In the genomic region with DNA sequence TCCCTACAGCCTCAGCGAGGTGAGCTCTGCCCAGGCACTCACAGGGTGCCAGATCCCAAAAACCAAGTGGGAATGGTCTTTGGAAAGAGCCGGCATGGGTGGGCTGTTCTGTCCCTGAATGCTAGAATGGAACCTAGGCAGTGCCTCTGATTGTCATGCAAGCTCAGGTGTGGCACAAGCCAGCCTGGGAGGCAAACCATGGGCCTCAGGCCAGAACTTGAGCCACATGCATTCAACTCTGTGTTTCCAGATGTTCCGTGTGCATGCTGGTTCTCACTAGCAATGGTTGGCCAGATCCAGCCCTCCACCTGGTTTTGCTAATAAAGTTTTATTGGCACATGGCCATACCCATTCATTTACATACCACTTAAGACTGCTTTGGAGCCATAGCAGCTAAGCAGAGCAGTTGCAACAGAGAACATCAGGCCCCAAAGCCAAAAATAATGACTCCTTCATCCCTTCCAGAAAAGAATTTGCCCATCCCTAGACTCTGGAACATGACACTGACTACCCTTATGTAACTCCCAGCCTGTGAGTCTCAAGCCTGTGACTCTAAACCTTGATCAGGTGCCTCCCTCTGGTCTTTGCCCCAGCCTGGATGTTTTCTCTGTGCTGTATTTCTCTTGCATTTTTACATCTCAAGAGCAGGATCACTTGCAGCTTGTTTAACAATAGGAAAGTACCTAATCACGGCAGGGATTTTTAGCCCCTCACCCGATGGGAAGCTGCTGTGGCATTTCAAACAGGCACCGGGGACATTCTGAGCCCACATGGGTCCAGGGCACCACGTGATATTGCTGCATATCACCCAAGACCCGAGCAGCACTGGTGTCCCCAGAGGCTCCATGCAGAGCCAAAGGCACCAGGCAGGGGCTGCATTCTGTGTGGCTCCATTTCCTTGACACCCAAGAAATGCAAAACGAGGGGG, we compare ENCODE assay signal across 15 cellular contexts. TPM values are rescaled to one million over a fixed set of nuclear protein-coding genes. Genes with fewer than 3 reads are reported as not detected.
DNase-seq lines count a peak whose midpoint lies in the region; ATAC-seq lines count a peak whose summit lies in the region.
"Had no signal": no experiment of that assay in that cellular context is flagged by ENCODE, and none has a peak within 500 bp of the region (broad histone marks: within the 10 kb centered on the region; RNA-seq: fewer than 3 reads in every experiment).

No MANE protein-coding gene starts in this region.

- H3K27ac Mint-ChIP-seq in activated naive CD8-positive, alpha-beta T cell: peak overlapping the region; percentile 34
- H3K27ac Mint-ChIP-seq in activated naive CD8-positive, alpha-beta T cell treated with anti-CD3 and anti-CD28 coated beads for 36 hours: no peak overlapping the region
- H3K27ac Mint-ChIP-seq in stimulated activated naive B cell treated with anti-CD40 and anti-IgM and Interleukin-4, amounts not matched to agents 10 μg/mL and 1 μg/mL and 100 μg/mL, for 72 hours: peak overlapping the region; percentile 37
- H3K27ac Mint-ChIP-seq: activated T-cell treated with anti-CD3 and anti-CD28 coated beads, Interleukin-2, amount 50 U/mL, for 24 hours had no signal

- H3K4me1 Mint-ChIP-seq in activated naive CD8-positive, alpha-beta T cell (ENCODE audit: low read depth): no peaks in the 10 kb centered on the region
- peaks cover 2% of the 10 kb centered on the region for H3K4me1 Mint-ChIP-seq in activated naive CD8-positive, alpha-beta T cell treated with anti-CD3 and anti-CD28 coated beads for 36 hours
- peaks cover 0 to 6% of the 10 kb centered on the region in 2 donors for H3K4me1 Mint-ChIP-seq in stimulated activated naive B cell treated with anti-CD40 and anti-IgM and Interleukin-4, amounts not matched to agents 10 μg/mL and 1 μg/mL and 100 μg/mL, for 72 hours

- H3K36me3 Mint-ChIP-seq in activated naive CD8-positive, alpha-beta T cell: peaks cover 16% of the 10 kb centered on the region
- H3K36me3 Mint-ChIP-seq in activated naive CD8-positive, alpha-beta T cell treated with anti-CD3 and anti-CD28 coated beads for 36 hours: peaks cover 35% of the 10 kb centered on the region
- H3K36me3 Mint-ChIP-seq in stimulated activated naive B cell treated with anti-CD40 and anti-IgM and Interleukin-4, amounts not matched to agents 10 μg/mL and 1 μg/mL and 100 μg/mL, for 72 hours: peaks cover 52 to 61% of the 10 kb centered on the region in 2 donors

- H3K9me3 Mint-ChIP-seq in activated naive CD8-positive, alpha-beta T cell (ENCODE audit: low read depth): no peaks in the 10 kb centered on the region
- H3K9me3 Mint-ChIP-seq in activated naive CD8-positive, alpha-beta T cell treated with anti-CD3 and anti-CD28 coated beads for 36 hours: no peaks in the 10 kb centered on the region
- no peaks in the 10 kb centered on the region for H3K9me3 Mint-ChIP-seq in stimulated activated naive B cell treated with anti-CD40 and anti-IgM and Interleukin-4, amounts not matched to agents 10 μg/mL and 1 μg/mL and 100 μg/mL, for 72 hours

- no peaks in the 10 kb centered on the region for H3K27me3 Mint-ChIP-seq in activated naive CD8-positive, alpha-beta T cell
- H3K27me3 Mint-ChIP-seq in activated naive CD8-positive, alpha-beta T cell treated with anti-CD3 and anti-CD28 coated beads for 36 hours: no peaks in the 10 kb centered on the region
- no peaks in the 10 kb centered on the region for H3K27me3 Mint-ChIP-seq in stimulated activated naive B cell treated with anti-CD40 and anti-IgM and Interleukin-4, amounts not matched to agents 10 μg/mL and 1 μg/mL and 100 μg/mL, for 72 hours
- H3K27me3 Mint-ChIP-seq: activated T-cell treated with anti-CD3 and anti-CD28 coated beads, Interleukin-2, amount 50 U/mL, for 24 hours had no signal

- H3K4me3 ChIP-seq in SK-N-MC: no peak overlapping the region
- H3K4me3 ChIP-seq: prostate gland had no signal

- no peak overlapping the region for H3K4me3 Mint-ChIP-seq in activated naive CD8-positive, alpha-beta T cell
- H3K4me3 Mint-ChIP-seq in activated naive CD8-positive, alpha-beta T cell treated with anti-CD3 and anti-CD28 coated beads for 36 hours: no peak overlapping the region
- H3K4me3 Mint-ChIP-seq in stimulated activated naive B cell treated with anti-CD40 and anti-IgM and Interleukin-4, amounts not matched to agents 10 μg/mL and 1 μg/mL and 100 μg/mL, for 72 hours: no peak overlapping the region
- H3K4me3 Mint-ChIP-seq: activated T-cell treated with anti-CD3 and anti-CD28 coated beads, Interleukin-2, amount 50 U/mL, for 24 hours had no signal

- ATAC-seq in stimulated activated naive B cell treated with anti-CD40 and anti-IgM and Interleukin-4, amounts not matched to agents 10 μg/mL and 1 μg/mL and 100 μg/mL, for 72 hours (replicated peaks): no peak
- no peak for ATAC-seq in GM18873 (IDR thresholded peaks at IDR 0.05; ENCODE audit: low FRiP score, unreplicated experiment)
- no peak for ATAC-seq in GM18907 (IDR thresholded peaks at IDR 0.05; ENCODE audit: unreplicated experiment)
- ATAC-seq: activated CD4-positive, CD25-positive, alpha-beta regulatory T cell treated with anti-CD3 and anti-CD28 coated beads, Interleukin-2, amount 50 U/mL, for 24 hours had no signal

- H3K9ac ChIP-seq in SK-N-MC (ENCODE audit: insufficient read length): no peak overlapping the region

- H3K9me3 ChIP-seq in SK-N-MC (ENCODE audit: low read depth, low read length): no peaks in the 10 kb centered on the region
- H3K9me3 ChIP-seq: prostate gland had no signal

- DNase-seq in activated naive CD8-positive, alpha-beta T cell treated with anti-CD3 and anti-CD28 coated beads for 36 hours: no peak
- no peak for DNase-seq in SK-N-MC (ENCODE audit: low read depth, low spot score)
- DNase-seq in iPS DF 19.7 (ENCODE audit: low read depth, low spot score): peak; percentile 81
- DNase-seq in stimulated activated naive B cell treated with anti-CD40 and anti-IgM and Interleukin-4, amounts not matched to agents 10 μg/mL and 1 μg/mL and 100 μg/mL, for 72 hours: no peak
- DNase-seq in GM03348 (ENCODE audit: low spot score): no peak
- DNase-seq: activated T-cell treated with anti-CD3 and anti-CD28 coated beads, Interleukin-2, amount 50 U/mL, for 24 hours; dermis blood vessel endothelial cell; islet precursor cell; NCI-H1105; NCI-H345 had no signal

- H3K27ac ChIP-seq in SK-N-MC: 0 out of 2 replicates have a peak overlapping the region, but pooled peaks have one; percentile 46
- H3K27ac ChIP-seq: prostate gland had no signal

- H3K36me3 ChIP-seq in SK-N-MC (ENCODE audit: insufficient read depth, low read length): peaks cover 24% of the 10 kb centered on the region

RNA-seq across cellular contexts. Expression of a gene that starts 55.4 kb away (rescaled TPM):
- 10 to 100 TPM; 26.5 to 27.1 TPM for total RNA-seq in activated naive CD8-positive, alpha-beta T cell treated with anti-CD3 and anti-CD28 coated beads for 36 hours
